Comparison of ENCODE assay signal across 7 cellular contexts in genomic region chr12:122471324-122472226, GRCh38. TPM values are rescaled to one million over a fixed set of nuclear protein-coding genes. Genes with fewer than 3 reads are reported as not detected.
A peak's percentile ranks its signal among the peaks of the same experiment; 100 is the strongest.
DNase-seq lines count a peak whose midpoint lies in the region; ATAC-seq and TF ChIP-seq lines count a peak whose summit lies in the region.

No MANE protein-coding gene starts in this region.

- no peaks in the 10 kb centered on the region for H3K9me2 ChIP-seq in OCI-LY7 (ENCODE audit: insufficient read depth, low read length)

- H3K4me3 ChIP-seq in OCI-LY7 (ENCODE audit: low read depth, low read length, poor library complexity, severe bottlenecking) (no peak overlapping the region), coronary artery (no peak overlapping the region), uterus (no peak overlapping the region)

- H3K4me1 ChIP-seq in OCI-LY7 (ENCODE audit: insufficient read depth, low read length, poor library complexity, severe bottlenecking) = no peaks in the 10 kb centered on the region
- H3K4me1 ChIP-seq in uterus = peaks cover 0 to 9% of the 10 kb centered on the region in 2 donors

- intact Hi-C loops in OCI-LY7 (cut with micrococcal nuclease; ENCODE audit: unreplicated experiment) (loop anchor here (1.0 to 5.0 kb wide), 2 partner anchors 72 to 134 kb away; no protein-coding TSS in a partner anchor), uterus (cut with DNase I; ENCODE audit: low total_unique reads) (loop anchor here (10.0 kb wide), 1 partner anchor 77 kb away; no protein-coding TSS in a partner anchor)

- H3K79me2 ChIP-seq in OCI-LY7 (ENCODE audit: insufficient read depth, low read depth, low read length) = peaks cover 5% of the 10 kb centered on the region; the same call in 1 of the 2 replicates

- ATAC-seq in memory B cell (ENCODE audit: low read depth) (peak; percentile 70), GM19397 (IDR thresholded peaks at IDR 0.05; ENCODE audit: unreplicated experiment) (no peak)

- CTCF ChIA-PET in OCI-LY7 (lab: Charles Lee; ENCODE audit: unreplicated experiment) = interaction anchor here (1.8 kb wide), 1 partner anchor 72 kb away, joined by 9 read pairs; no protein-coding TSS in a partner anchor

- no peaks in the 10 kb centered on the region for H3K27me3 ChIP-seq in uterus

- no peak for TF ChIP-seq POLR2A in uterus (IDR thresholded peaks at IDR 0.05)

- no peak overlapping the region for H3K4me2 ChIP-seq in OCI-LY7 (ENCODE audit: low read length)

- DNase-seq in DMS79 treated with DMSO at 0.1 percent for 48 hours (lab: John Stamatoyannopoulos, UW) (peak; percentile 65), KBM-7 (peak; percentile 58), OCI-LY7 (ENCODE audit: low spot score) (peak; percentile 68), coronary artery (ENCODE audit: low spot score) (no peak), memory B cell (ENCODE audit: low spot score in 2 of 2) (peak in 1 of 2 donors; percentile 52), uterus (peak in 1 of 2 donors; percentile 18)

- POLR2A ChIA-PET in OCI-LY7 (lab: Charles Lee) = interaction anchor here (0.5 to 1.4 kb wide), 6 partner anchors 9 to 155 kb away, joined by 3 to 6 read pairs (median 5); no protein-coding TSS in a partner anchor

- H3K27ac Mint-ChIP-seq in memory B cell = no peak overlapping the region

- peaks cover 14% of the 10 kb centered on the region for H3K36me3 Mint-ChIP-seq in memory B cell

- in situ Hi-C loops in KBM-7 (cut with MboI; ENCODE audit: low pct_unique_long_range_greater_than_20kb, low sequenced_read_pairs) = no loop called here

- H4K20me1 ChIP-seq in OCI-LY7 (ENCODE audit: insufficient read depth, low read length) = no peaks in the 10 kb centered on the region; the same call in 1 of the 2 replicates

- no peaks in the 10 kb centered on the region for H3K27me3 Mint-ChIP-seq in memory B cell

- no peaks in the 10 kb centered on the region for H3K9me3 Mint-ChIP-seq in memory B cell

- no TSS peak for BruUV-seq in OCI-LY7 (replicated peaks; lab: Mats Ljungman, UMichigan)

- H3K9me3 ChIP-seq in OCI-LY7 (ENCODE audit: low read length) (no peaks in the 10 kb centered on the region), uterus (no peaks in the 10 kb centered on the region)

- peaks cover 10% of the 10 kb centered on the region for H3K4me1 Mint-ChIP-seq in memory B cell

- H3K27ac ChIP-seq in OCI-LY7 (ENCODE audit: low read depth, low read length, poor library complexity, severe bottlenecking) (no peak overlapping the region), coronary artery (peak overlapping the region; percentile 68 to 86), uterus (peak overlapping the region; percentile 64 to 86)

- no peak overlapping the region for H3K4me3 Mint-ChIP-seq in memory B cell

- H2AFZ ChIP-seq in OCI-LY7 (ENCODE audit: low read length) = no peak overlapping the region

- peaks cover 61% of the 10 kb centered on the region for H3K36me3 ChIP-seq in OCI-LY7 (ENCODE audit: insufficient read depth, low read length)
- H3K36me3 ChIP-seq in uterus = no peaks in the 10 kb centered on the region

- peak; percentile 97 for TF ChIP-seq CTCF in OCI-LY7 (conservative IDR thresholded peaks at IDR 0.05; ENCODE audit: low read length)
- TF ChIP-seq CTCF in coronary artery (IDR thresholded peaks at IDR 0.05) = peak; percentile 43
- TF ChIP-seq CTCF in uterus (IDR thresholded peaks at IDR 0.05) = peak; percentile 71 to 88 (median 82)

RNA-seq across cellular contexts. Expression of gene ZCCHC8, which starts 29.2 kb away (rescaled TPM):
- 46.9 and 48.7 TPM in 2 replicates for total RNA-seq in OCI-LY7 (2014; rRNA removed; shearing (Covaris generic))
- total RNA-seq in OCI-LY7 (2022) (68.1 and 68.6 TPM in 2 replicates), uterus (10 to 100 TPM; 13.5 to 43.3 (median 25.8) TPM)

RNA-seq across cellular contexts. Expression of gene CLIP1, which starts 49.1 kb away (rescaled TPM):
- 11.2 and 15.3 TPM in 2 replicates for total RNA-seq in OCI-LY7 (2014; rRNA removed; shearing (Covaris generic))
- total RNA-seq in OCI-LY7 (2022) (25.6 and 26.2 TPM in 2 replicates), uterus (100 to 1,000 TPM in 2 of 4 donors, 10 to 100 TPM in 2; 48.2 to 134 (median 96.8) TPM)

RNA-seq across cellular contexts. Expression of gene RSRC2, which starts 55.2 kb away (rescaled TPM):
- total RNA-seq in OCI-LY7 (2014; rRNA removed; shearing (Covaris generic)) = 91.7 and 125 TPM in 2 replicates
- total RNA-seq in OCI-LY7 (2022) = 131 and 132 TPM in 2 replicates
- 10 to 100 TPM; 51.2 to 83.2 (median 79.4) TPM for total RNA-seq in uterus

RNA-seq across cellular contexts. Expression of gene KNTC1, which starts 55.5 kb away (rescaled TPM):
- total RNA-seq in OCI-LY7 (2014; rRNA removed; shearing (Covaris generic)) = 138 and 170 TPM in 2 replicates
- 195 and 253 TPM in 2 replicates for total RNA-seq in OCI-LY7 (2022)
- total RNA-seq in uterus = 10 to 100 TPM in 3 of 4 donors, 1 to 10 TPM in 1; 7.4 to 61.5 (median 13.9) TPM

Comparison
In these comparisons a context has a peak if more than half of its experiments do, and no peak if none do; other contexts are left out.
1. CTCF ChIP-seq: peak in every context shown above with its lines; median percentile 97 in OCI-LY7; 82 in uterus; 43 in coronary artery.